1 cellular context compared by ENCODE assay signal in the genomic region with DNA sequence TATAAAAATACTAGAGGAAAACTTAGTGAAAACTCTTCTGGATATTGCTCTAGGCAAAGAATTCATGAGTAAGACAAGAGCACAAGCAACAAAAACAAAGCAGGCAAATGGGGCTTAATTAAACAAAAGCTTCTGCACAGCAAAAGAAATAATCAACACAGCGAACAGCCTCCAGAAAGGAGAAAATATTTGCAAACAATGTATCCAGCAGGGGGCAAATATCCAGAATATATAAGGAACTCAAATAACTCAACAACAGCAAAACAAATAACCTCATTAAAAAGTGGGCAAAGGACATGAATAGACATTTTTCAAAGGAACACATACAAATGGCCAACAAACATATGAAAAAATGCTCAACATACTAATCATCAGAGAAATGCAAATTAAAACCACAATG.
TF ChIP-seq lines count a peak whose summit lies in the region.

No MANE protein-coding gene starts in this region.

TF ChIP-seq in IMR-90, 13 proteins besides CTCF, POLR2A, EP300 and RAD21:
- TF ChIP-seq SMC3 (IDR thresholded peaks at IDR 0.05; ENCODE audit: low read depth, low read length), result peak; percentile 14; the same call in 1 of the 2 replicates
- TF ChIP-seq ELK1 (IDR thresholded peaks at IDR 0.05; ENCODE audit: borderline replicate concordance, low read depth, low read length), result no peak
